ENCODE assay signal across 10 cellular contexts in genomic region chr7:69906309-69906995, GRCh38.
DNase-seq lines count a peak whose midpoint lies in the region; ATAC-seq and TF ChIP-seq lines count a peak whose summit lies in the region.
"Had no signal": no experiment of that assay in that cellular context is flagged by ENCODE, and none has a peak within 500 bp of the region (broad histone marks: within the 10 kb centered on the region; RNA-seq: fewer than 3 reads in every experiment).

No MANE protein-coding gene starts in this region.

- TF ChIP-seq CTCF in DND-41 (IDR thresholded peaks at IDR 0.05; ENCODE audit: borderline replicate concordance, extremely low read depth, low read length, poor library complexity, severe bottlenecking) = no peak
- TF ChIP-seq CTCF in OCI-LY7 (conservative IDR thresholded peaks at IDR 0.05; ENCODE audit: low read length) = no peak
- no peak for TF ChIP-seq CTCF in stomach (IDR thresholded peaks at IDR 0.05)

- BruUV-seq in OCI-LY7 (replicated peaks; lab: Mats Ljungman, UMichigan) = no TSS peak

- H3K36me3 ChIP-seq in DND-41 (ENCODE audit: insufficient read depth, low read length) (peaks cover 12% of the 10 kb centered on the region), OCI-LY7 (ENCODE audit: insufficient read depth, low read length) (peaks cover 12% of the 10 kb centered on the region), stomach (no peaks in the 10 kb centered on the region)

- H2AFZ ChIP-seq in DND-41 (ENCODE audit: low read depth, low read length) (no peak overlapping the region), OCI-LY7 (ENCODE audit: low read length) (no peak overlapping the region)

- no peaks in the 10 kb centered on the region for H4K20me1 ChIP-seq in DND-41 (ENCODE audit: insufficient read depth, low read length)
- no peaks in the 10 kb centered on the region for H4K20me1 ChIP-seq in OCI-LY7 (ENCODE audit: insufficient read depth, low read length)

- H3K27me3 ChIP-seq in DND-41 (ENCODE audit: insufficient read depth, low read length, poor library complexity) (no peaks in the 10 kb centered on the region), stomach (no peaks in the 10 kb centered on the region)

- peak overlapping the region; percentile 39 for H3K9ac ChIP-seq in DND-41 (ENCODE audit: low read depth, low read length)

- no peak for TF ChIP-seq EP300 in stomach (IDR thresholded peaks at IDR 0.05)

- POLR2A ChIA-PET in OCI-LY7 (lab: Charles Lee) = no interaction called here

- H3K4me1 ChIP-seq in DND-41 (ENCODE audit: insufficient read depth, low read length) = peaks cover 73% of the 10 kb centered on the region
- peaks cover 9% of the 10 kb centered on the region for H3K4me1 ChIP-seq in OCI-LY7 (ENCODE audit: insufficient read depth, low read length, poor library complexity, severe bottlenecking)
- peaks cover 0 to 7% (median 2%) of the 10 kb centered on the region in 4 donors for H3K4me1 ChIP-seq in stomach

- H3K9me3 ChIP-seq in DND-41 (ENCODE audit: insufficient read depth, low read length, severe bottlenecking) = peaks cover 15% of the 10 kb centered on the region
- H3K9me3 ChIP-seq in OCI-LY7 (ENCODE audit: low read length) = peaks cover 10% of the 10 kb centered on the region
- H3K9me3 ChIP-seq in stomach = peaks cover 0 to 6% (median 0%) of the 10 kb centered on the region in 4 donors

- peak overlapping the region; percentile 57 for H3K4me2 ChIP-seq in DND-41 (ENCODE audit: insufficient read depth, low read length)
- peak overlapping the region; percentile 16 for H3K4me2 ChIP-seq in OCI-LY7 (ENCODE audit: low read length)

- WGBS in stomach, 5 donors = 76 to 88% (median 85%) methylated on average over 8 of the region's 8 CpGs

- CTCF ChIA-PET in OCI-LY7 (lab: Charles Lee; ENCODE audit: unreplicated experiment) = no interaction called here

- no peaks in the 10 kb centered on the region for H3K9me2 ChIP-seq in OCI-LY7 (ENCODE audit: insufficient read depth, low read length)

- H3K79me2 ChIP-seq in DND-41 (ENCODE audit: insufficient read depth, low read length) (peaks cover 28% of the 10 kb centered on the region), OCI-LY7 (ENCODE audit: insufficient read depth, low read depth, low read length) (no peaks in the 10 kb centered on the region)

- H3K4me3 ChIP-seq in DND-41 (ENCODE audit: low read depth in 1 of 2, low read length in 2 of 2) = peak overlapping the region in 1 of 2 experiments; percentile 31; a peak in 2 of 4 replicates
- no peak overlapping the region for H3K4me3 ChIP-seq in OCI-LY7 (ENCODE audit: low read depth, low read length, poor library complexity, severe bottlenecking)
- no peak overlapping the region for H3K4me3 ChIP-seq in stomach

- DNase-seq in DND-41 = peak; percentile 82
- DNase-seq in OCI-LY7 (ENCODE audit: low spot score) = peak; percentile 62
- no peak for DNase-seq in SHP77 treated with DMSO at 0.1 percent for 48 hours (lab: John Stamatoyannopoulos, UW)
- no peak for DNase-seq in stomach
- DNase-seq in substantia nigra (lab: John Stamatoyannopoulos, UW) = no peak
- no peak for DNase-seq in effector CD4-positive, alpha-beta T cell
- DNase-seq: left colon, NCI-H1048 had no signal

- H3K27ac ChIP-seq in DND-41 (ENCODE audit: low read length) = peak overlapping the region; percentile 82
- H3K27ac ChIP-seq in OCI-LY7 (ENCODE audit: low read depth, low read length, poor library complexity, severe bottlenecking) = no peak overlapping the region
- no peak overlapping the region for H3K27ac ChIP-seq in stomach
- H3K27ac ChIP-seq in substantia nigra (ENCODE audit: low read depth, low read length, poor library complexity, severe bottlenecking) = no peak overlapping the region

- intact Hi-C loops in OCI-LY7 (cut with micrococcal nuclease; ENCODE audit: unreplicated experiment) (no loop called here), stomach (cut with DNase I; ENCODE audit: low total_unique reads) (no loop called here)

- TF ChIP-seq POLR2A in stomach (IDR thresholded peaks at IDR 0.05) = no peak

- ATAC-seq in DND-41 (ENCODE audit: insufficient read depth, low read depth) (peak; percentile 80), GM19035 (IDR thresholded peaks at IDR 0.05; ENCODE audit: unreplicated experiment) (peak; percentile 91), HG02885 (IDR thresholded peaks at IDR 0.05; ENCODE audit: poor library complexity, unreplicated experiment) (peak; percentile 92)
- ATAC-seq: left colon had no signal

Comparison
In these comparisons a context has a peak if more than half of its experiments do, and no peak if none do; other contexts are left out.
1. DNase-seq: peak in DND-41 (single experiment) and OCI-LY7 (single experiment); none in SHP77 treated with DMSO at 0.1 percent for 48 hours (single experiment), stomach (single experiment), substantia nigra (0 of 49) and effector CD4-positive, alpha-beta T cell (single experiment).
2. Peak in every context shown above with its lines, with median percentiles within 50 percentile points of each other: ATAC-seq.